In the genomic region with DNA sequence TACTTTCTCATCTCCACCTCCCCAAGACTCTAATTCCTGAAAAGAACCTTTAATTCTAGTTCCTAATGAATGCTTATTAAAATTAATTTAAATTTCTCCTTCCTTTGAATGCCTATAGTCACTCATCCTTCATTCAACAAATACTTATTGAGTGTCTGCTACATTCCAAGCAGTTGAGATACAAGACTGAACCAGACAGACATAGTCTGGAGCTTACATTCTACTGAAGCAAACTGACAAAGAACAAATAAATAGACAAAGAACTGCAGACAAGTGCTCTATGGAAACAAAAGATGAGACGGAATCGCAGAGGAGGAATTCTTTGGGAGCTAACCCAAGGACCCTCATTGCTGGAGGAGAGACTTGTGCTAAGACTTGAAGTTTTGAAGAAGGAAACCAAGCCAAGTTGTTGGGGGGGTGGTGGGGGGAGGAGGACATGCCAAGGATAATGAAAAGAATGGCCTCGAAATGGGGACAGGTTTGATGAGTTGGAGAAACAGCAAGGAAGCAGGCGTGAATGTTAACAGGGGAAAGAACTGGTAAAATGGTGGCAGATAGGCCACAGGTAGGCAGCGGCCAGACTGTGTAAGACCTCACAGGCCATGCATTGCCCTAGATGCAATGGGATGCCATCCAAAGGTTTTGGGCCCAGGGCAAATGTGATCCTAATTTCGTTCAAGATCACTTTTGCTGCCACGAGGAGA, we compare ENCODE assay signal across 8 cellular contexts. TPM values are rescaled to one million over a fixed set of nuclear protein-coding genes. Genes with fewer than 3 reads are reported as not detected.
DNase-seq lines count a peak whose midpoint lies in the region; ATAC-seq, FAIRE-seq and TF ChIP-seq lines count a peak whose summit lies in the region.

No MANE protein-coding gene starts in this region.

- no peak for TF ChIP-seq RAD21 in HepG2 (CRISPR knock-in tag; IDR thresholded peaks at IDR 0.05)

- no peaks in the 10 kb centered on the region for H3K9me3 Mint-ChIP-seq in type B pancreatic cell

- in situ Hi-C loops in HepG2 (cut with HindIII; ENCODE audit: extremely low pct_ligation_motif_present, low pct_unique_long_range_greater_than_20kb), result no loop called here

- H2AFZ ChIP-seq in ACC112 (ENCODE audit: low read length, unreplicated experiment) (peak overlapping the region; percentile 89), HepG2 (ENCODE audit: low read length) (no peak overlapping the region)

- CTCF ChIA-PET in HepG2 (lab: Yijun Ruan, JAX; ENCODE audit: low intra/inter-chr PET ratio, low total read pairs), result no interaction called here

- H3K79me2 ChIP-seq in ACC112 (ENCODE audit: control insufficient read depth, insufficient read depth, low read length, unreplicated experiment) (peaks cover 27% of the 10 kb centered on the region), HepG2 (ENCODE audit: insufficient read depth, low read length) (peaks cover 23% of the 10 kb centered on the region)

- H3K27ac ChIP-seq in ACC112 (ENCODE audit: low read depth, low read length) (no peak overlapping the region; the same call in 1 of the 2 replicates), HL-60 (replicated peaks) (peak overlapping the region; percentile 83), body of pancreas (peak overlapping the region in 3 of 4 donors; percentile 72 to 96 (median 92)), HepG2 (ENCODE audit: extremely low read length, insufficient read depth, low read length) (peak overlapping the region; percentile 92)

- H3K36me3 ChIP-seq in ACC112 (ENCODE audit: insufficient read depth, low read length), result peaks cover 11% of the 10 kb centered on the region
- H3K36me3 ChIP-seq in body of pancreas (replicated peaks in 1 of 2; ENCODE audit: insufficient read depth in 1 of 2, low read depth in 2 of 2), result peaks cover 5% of the 10 kb centered on the region in 2 donors
- peaks cover 4 to 21% of the 10 kb centered on the region in 2 experiments for H3K36me3 ChIP-seq in HepG2 (replicated peaks in 1 of 2; ENCODE audit: control insufficient read depth in 1 of 2, insufficient read depth in 2 of 2, low read length in 2 of 2)

- intact Hi-C loops in body of pancreas (cut with DNase I), result no loop called here
- intact Hi-C loops in HepG2 (cut with micrococcal nuclease; ENCODE audit: unreplicated experiment), result no loop called here
- intact Hi-C loops in posterior vena cava (cut with DNase I), result no loop called here

- H3K9ac ChIP-seq in HepG2 (ENCODE audit: insufficient read depth, low read depth, low read length), result peak overlapping the region; percentile 83

- FAIRE-seq in HepG2 (lab: Jason Lieb, UNC), result no peak

- TF ChIP-seq CTCF in HL-60 (IDR thresholded peaks at IDR 0.05; ENCODE audit: insufficient read depth, low read length) (no peak), body of pancreas (IDR thresholded peaks at IDR 0.05) (no peak), HepG2 (CRISPR knock-in tag; IDR thresholded peaks at IDR 0.05) (no peak), type B pancreatic cell (conservative IDR thresholded peaks at IDR 0.05) (no peak)

- H3K4me3 ChIP-seq in ACC112 (ENCODE audit: low read depth, low read length), result peak overlapping the region; percentile 91
- peak overlapping the region; percentile 75 for H3K4me3 ChIP-seq in HL-60 (replicated peaks; ENCODE audit: insufficient read depth, low read length)
- peak overlapping the region; percentile 43 to 47 for H3K4me3 ChIP-seq in body of pancreas
- peak overlapping the region; percentile 86 to 90 (median 88) for H3K4me3 ChIP-seq in HepG2 (replicated peaks in 1 of 3; ENCODE audit: insufficient read depth in 1 of 3, low read depth in 2 of 3, low read length in 3 of 3)

- H3K9me3 ChIP-seq in body of pancreas (no peaks in the 10 kb centered on the region), HepG2 (ENCODE audit: low read length) (no peaks in the 10 kb centered on the region)

- no peak for TF ChIP-seq POLR2A in body of pancreas (IDR thresholded peaks at IDR 0.05)
- TF ChIP-seq POLR2A in HepG2 (IDR thresholded peaks at IDR 0.05; ENCODE audit: insufficient read depth in 1 of 2, low read depth in 2 of 2, low read length in 2 of 2), result no peak

- BruUV-seq in HepG2 (replicated peaks; lab: Mats Ljungman, UMichigan), result no TSS peak

- peak overlapping the region; percentile 95 for H3K4me2 ChIP-seq in HepG2 (ENCODE audit: low read depth, low read length)

- no peaks in the 10 kb centered on the region for H4K20me1 ChIP-seq in HepG2 (ENCODE audit: insufficient read depth, low read length)

- peaks cover 11% of the 10 kb centered on the region for H3K36me3 Mint-ChIP-seq in type B pancreatic cell

- TF ChIP-seq EP300 in HepG2 (IDR thresholded peaks at IDR 0.05; ENCODE audit: low read depth in 2 of 2, low read length in 2 of 2) (no peak), HepG2 (CRISPR knock-in tag; IDR thresholded peaks at IDR 0.05; ENCODE audit: borderline replicate concordance) (no peak)

- H3K27me3 ChIP-seq in ACC112 (ENCODE audit: insufficient read depth, low read length) (no peaks in the 10 kb centered on the region), HL-60 (ENCODE audit: insufficient read depth, poor library complexity, severe bottlenecking) (no peaks in the 10 kb centered on the region), body of pancreas (no peaks in the 10 kb centered on the region), HepG2 (ENCODE audit: control insufficient read depth in 1 of 2, insufficient read depth in 2 of 2, low read length in 2 of 2) (no peaks in the 10 kb centered on the region; a peak in 1 of 5 replicates)

- POLR2A ChIA-PET in HepG2 (lab: Yijun Ruan, JAX), result interaction anchor here (0.9 to 6.2 kb wide), 4 partner anchors 10 to 26 kb away, joined by 3 to 118 read pairs (median 13); partner anchors contain the start of genes HSP90B1 and TDG

- DNase-seq in HL-60 (ENCODE audit: low read depth in 1 of 2, low spot score in 1 of 2), result peak in 1 of 2 experiments; percentile 9
- DNase-seq in body of pancreas, result no peak
- no peak for DNase-seq in HepG2 (ENCODE audit: low spot score)
- no peak for DNase-seq in type B pancreatic cell (ENCODE audit: extremely low spot score, unreplicated experiment)
- no peak for DNase-seq in SHP77 treated with DMSO at 0.1 percent for 48 hours (lab: John Stamatoyannopoulos, UW)
- DNase-seq in posterior vena cava (ENCODE audit: low spot score), result no peak

- H3K27ac Mint-ChIP-seq in type B pancreatic cell, result peak overlapping the region; percentile 97

- no peaks in the 10 kb centered on the region for H3K27me3 Mint-ChIP-seq in type B pancreatic cell

- H3K4me3 Mint-ChIP-seq in type B pancreatic cell, result peak overlapping the region; percentile 88

- H3K4me1 Mint-ChIP-seq in type B pancreatic cell (ENCODE audit: unreplicated experiment), result peaks cover 16% of the 10 kb centered on the region

- ATAC-seq in body of pancreas (no peak), HepG2 (peak; percentile 47), HG02885 (IDR thresholded peaks at IDR 0.05; ENCODE audit: poor library complexity, unreplicated experiment) (no peak)

- H3K4me1 ChIP-seq in ACC112 (ENCODE audit: control insufficient read depth, insufficient read depth, low read length, unreplicated experiment), result peaks cover 14% of the 10 kb centered on the region
- peaks cover 21% of the 10 kb centered on the region for H3K4me1 ChIP-seq in body of pancreas
- peaks cover 43% of the 10 kb centered on the region for H3K4me1 ChIP-seq in HepG2 (ENCODE audit: insufficient read depth, low read length)

- 25 to 30% methylated on average over 7 of the region's 7 CpGs for WGBS in body of pancreas, 2 donors
- WGBS in HepG2 (ENCODE audit: low lambda C conversion rate), result 8% methylated on average over 7 of the region's 7 CpGs

RNA-seq across cellular contexts. Expression of gene TDG, which starts 9.7 kb away (rescaled TPM):
- total RNA-seq in body of pancreas (10 to 100 TPM; 13.2 to 17.5 TPM), HepG2 (2016; rRNA removed; fragmentation: Illumina TruSeq; extraction: Trizol) (19.5 and 24.0 TPM in 2 replicates), type B pancreatic cell (ENCODE audit: low replicate concordance) (40.1 and 43.6 TPM in 2 replicates), posterior vena cava (10 to 100 TPM; 17.4 to 17.6 TPM)
- total RNA-seq in HepG2 (2016; cell fraction: cytosol; rRNA removed; fragmentation: Illumina TruSeq; extraction: Trizol; ENCODE audit: low read depth), result 11.8 and 12.8 TPM in 2 replicates
- total RNA-seq in HepG2 (2016; cell fraction: insoluble cytoplasmic fraction; rRNA removed; fragmentation: Illumina TruSeq; extraction: Trizol), result 20.9 and 24.6 TPM in 2 replicates
- total RNA-seq in HepG2 (2016; cell fraction: membrane; rRNA removed; fragmentation: Illumina TruSeq; extraction: Trizol), result 7.4 TPM in 2 replicates
- total RNA-seq in HepG2 (2016; cell fraction: nucleus; rRNA removed; fragmentation: Illumina TruSeq; extraction: Trizol), result 25.3 and 26.6 TPM in 2 replicates
- 12.7 and 14.2 TPM in 2 replicates for polyA plus RNA-seq in HepG2 (2011; rRNA removed)
- polyA plus RNA-seq in HepG2 (2011; cell fraction: cytosol; rRNA removed), result 4.6 and 6.2 TPM in 2 replicates
- 15.3 and 21.4 TPM in 2 replicates for polyA plus RNA-seq in HepG2 (2011; cell fraction: nucleus; rRNA removed)
- 14.2 and 14.6 TPM in 2 replicates for polyA plus RNA-seq in HepG2 (2012)
- polyA plus RNA-seq in HepG2 (2016; cell fraction: cytosol; fragmentation: Illumina TruSeq; extraction: Trizol; ENCODE audit: low read depth), result 0.63 and 0.67 TPM in 2 replicates
- polyA plus RNA-seq in HepG2 (2016; cell fraction: insoluble cytoplasmic fraction; fragmentation: Illumina TruSeq; extraction: Trizol; ENCODE audit: low read depth), result 22.2 and 22.3 TPM in 2 replicates
- polyA plus RNA-seq in HepG2 (2016; cell fraction: membrane; fragmentation: Illumina TruSeq; extraction: Trizol; ENCODE audit: low read depth), result 2.8 and 3.2 TPM in 2 replicates
- polyA plus RNA-seq in HepG2 (2016; cell fraction: nucleus; fragmentation: Illumina TruSeq; extraction: Trizol; ENCODE audit: insufficient read depth, low read depth), result 35.4 and 37.9 TPM in 2 replicates
- polyA minus RNA-seq in HepG2 (2011; rRNA and poly(A)+ RNA removed; ENCODE audit: low replicate concordance), result 4.8 and 13.4 TPM in 2 replicates
- polyA minus RNA-seq in HepG2 (2011; cell fraction: cytosol; rRNA and poly(A)+ RNA removed), result 7.5 and 7.9 TPM in 2 replicates
- 37.8 and 39.1 TPM in 2 replicates for polyA minus RNA-seq in HepG2 (2011; cell fraction: nucleus; rRNA and poly(A)+ RNA removed)

RNA-seq across cellular contexts. Expression of gene HSP90B1, which starts 25.8 kb away (rescaled TPM):
- total RNA-seq in body of pancreas, result 100 to 1,000 TPM; 216 to 628 TPM
- total RNA-seq in HepG2 (2016; rRNA removed; fragmentation: Illumina TruSeq; extraction: Trizol), result 496 and 954 TPM in 2 replicates
- 47.0 and 69.8 TPM in 2 replicates for total RNA-seq in HepG2 (2016; cell fraction: cytosol; rRNA removed; fragmentation: Illumina TruSeq; extraction: Trizol; ENCODE audit: low read depth)
- total RNA-seq in HepG2 (2016; cell fraction: insoluble cytoplasmic fraction; rRNA removed; fragmentation: Illumina TruSeq; extraction: Trizol), result 468 and 962 TPM in 2 replicates
- total RNA-seq in HepG2 (2016; cell fraction: membrane; rRNA removed; fragmentation: Illumina TruSeq; extraction: Trizol), result 69.5 and 84.4 TPM in 2 replicates
- total RNA-seq in HepG2 (2016; cell fraction: nucleus; rRNA removed; fragmentation: Illumina TruSeq; extraction: Trizol), result 1,047 and 1,178 TPM in 2 replicates
- 621 and 800 TPM in 2 replicates for polyA plus RNA-seq in HepG2 (2011; rRNA removed)
- 280 and 440 TPM in 2 replicates for polyA plus RNA-seq in HepG2 (2011; cell fraction: cytosol; rRNA removed)
- polyA plus RNA-seq in HepG2 (2011; cell fraction: nucleus; rRNA removed), result 376 and 536 TPM in 2 replicates
- 1,055 and 1,205 TPM in 2 replicates for polyA plus RNA-seq in HepG2 (2012)
- polyA plus RNA-seq in HepG2 (2016; cell fraction: cytosol; fragmentation: Illumina TruSeq; extraction: Trizol; ENCODE audit: low read depth), result 44.1 and 50.8 TPM in 2 replicates
- 498 and 522 TPM in 2 replicates for polyA plus RNA-seq in HepG2 (2016; cell fraction: insoluble cytoplasmic fraction; fragmentation: Illumina TruSeq; extraction: Trizol; ENCODE audit: low read depth)
- 50.1 and 59.6 TPM in 2 replicates for polyA plus RNA-seq in HepG2 (2016; cell fraction: membrane; fragmentation: Illumina TruSeq; extraction: Trizol; ENCODE audit: low read depth)
- 1,450 and 1,620 TPM in 2 replicates for polyA plus RNA-seq in HepG2 (2016; cell fraction: nucleus; fragmentation: Illumina TruSeq; extraction: Trizol; ENCODE audit: insufficient read depth, low read depth)
- 80.4 and 149 TPM in 2 replicates for polyA minus RNA-seq in HepG2 (2011; rRNA and poly(A)+ RNA removed; ENCODE audit: low replicate concordance)
- polyA minus RNA-seq in HepG2 (2011; cell fraction: cytosol; rRNA and poly(A)+ RNA removed), result 307 and 357 TPM in 2 replicates
- polyA minus RNA-seq in HepG2 (2011; cell fraction: nucleus; rRNA and poly(A)+ RNA removed), result 422 and 476 TPM in 2 replicates
- 832 and 967 TPM in 2 replicates for total RNA-seq in type B pancreatic cell (ENCODE audit: low replicate concordance)
- 100 to 1,000 TPM; 673 to 848 TPM for total RNA-seq in posterior vena cava
